In genomic region chr20:2136275-2136674, GRCh38 we compare ENCODE assay signal across 33 cellular contexts. TPM values are rescaled to one million over a fixed set of nuclear protein-coding genes. Genes with fewer than 3 reads are reported as not detected.
DNase-seq lines count a peak whose midpoint lies in the region; ATAC-seq and TF ChIP-seq lines count a peak whose summit lies in the region.
"Had no signal": no experiment of that assay in that cellular context is flagged by ENCODE, and none has a peak within 500 bp of the region (broad histone marks: within the 10 kb centered on the region; RNA-seq: fewer than 3 reads in every experiment).

No MANE protein-coding gene starts in this region.

- H3K9me3 ChIP-seq in smooth muscle cell (replicated peaks; ENCODE audit: low read depth): no peaks in the 10 kb centered on the region
- H3K9me3 ChIP-seq: BE2C, esophagus squamous epithelium, heart left ventricle, thoracic aorta, vagina had no signal

- H3K79me2 ChIP-seq in smooth muscle cell (ENCODE audit: low read depth): peaks cover 44% of the 10 kb centered on the region

- peaks cover 58% of the 10 kb centered on the region for H4K20me1 ChIP-seq in smooth muscle cell (ENCODE audit: low read depth)

- H3K4me3 Mint-ChIP-seq in WTC11: no peak overlapping the region
- H3K4me3 Mint-ChIP-seq: activated T-cell treated with anti-CD3 and anti-CD28 coated beads, Interleukin-2, amount 50 U/mL, for 72 hours; H9; naive thymus-derived CD8-positive, alpha-beta T cell had no signal

- H3K27ac ChIP-seq in smooth muscle cell (ENCODE audit: low read depth): peak overlapping the region; percentile 77
- H3K27ac ChIP-seq: esophagus squamous epithelium, foreskin keratinocyte, SK-N-MC, thoracic aorta, vagina had no signal

- H3F3A ChIP-seq in smooth muscle cell (ENCODE audit: low read depth): peaks cover 25% of the 10 kb centered on the region

- 0 out of 2 replicates have a peak overlapping the region, but pooled peaks have one; percentile 58 for H3K27ac Mint-ChIP-seq in WTC11
- H3K27ac Mint-ChIP-seq: activated T-cell treated with anti-CD3 and anti-CD28 coated beads, Interleukin-2, amount 50 U/mL, for 72 hours had no signal

- H3K4me1 ChIP-seq in smooth muscle cell (ENCODE audit: low read depth): peaks cover 51% of the 10 kb centered on the region
- H3K4me1 ChIP-seq: BE2C had no signal

- no peaks in the 10 kb centered on the region for H3K36me3 Mint-ChIP-seq in WTC11

- H3K4me3 ChIP-seq in smooth muscle cell: no peak overlapping the region
- H3K4me3 ChIP-seq: esophagus squamous epithelium, GM12878, heart left ventricle, lung, SK-N-MC, thoracic aorta, vagina had no signal

- POLR2A ChIA-PET in WTC11 (lab: Charles Lee): no interaction called here

- CTCF ChIA-PET in WTC11 (lab: Charles Lee): interaction anchor here (0.8 to 1.9 kb wide), 2 partner anchors 11 to 36 kb away, joined by 3 to 7 read pairs; no protein-coding TSS in a partner anchor

- no peak overlapping the region for H3K4me2 ChIP-seq in smooth muscle cell

- H2AFZ ChIP-seq in smooth muscle cell (ENCODE audit: low read depth): no peak overlapping the region

- ATAC-seq in WTC11: no peak
- ATAC-seq in HG03442 (IDR thresholded peaks at IDR 0.05; ENCODE audit: unreplicated experiment): no peak
- no peak for ATAC-seq in GM19351 (IDR thresholded peaks at IDR 0.05; ENCODE audit: unreplicated experiment)
- ATAC-seq: activated CD4-positive, CD25-positive, alpha-beta regulatory T cell treated with anti-CD3 and anti-CD28 coated beads, Interleukin-2, amount 50 U/mL, for 24 hours; activated T-cell treated with anti-CD3 and anti-CD28 coated beads, Interleukin-2, amount 50 U/mL, for 72 hours; foreskin keratinocyte; GM12878; heart left ventricle; naive thymus-derived CD8-positive, alpha-beta T cell had no signal

- no peaks in the 10 kb centered on the region for H3K27me3 Mint-ChIP-seq in WTC11 (ENCODE audit: low read depth)
- H3K27me3 Mint-ChIP-seq: naive thymus-derived CD8-positive, alpha-beta T cell had no signal

- no peaks in the 10 kb centered on the region for H3K9me3 Mint-ChIP-seq in WTC11
- H3K9me3 Mint-ChIP-seq: activated T-cell treated with anti-CD3 and anti-CD28 coated beads, Interleukin-2, amount 50 U/mL, for 72 hours; H9; naive thymus-derived CD8-positive, alpha-beta T cell had no signal

- DNase-seq in DMS79 treated with DMSO at 0.1 percent for 48 hours (lab: John Stamatoyannopoulos, UW): peak; percentile 49
- peak; percentile 25 for DNase-seq in NCI-H1092 (lab: John Stamatoyannopoulos, UW)
- DNase-seq in WTC11 (ENCODE audit: low spot score): no peak
- DNase-seq in smooth muscle cell (lab: John Stamatoyannopoulos, UW; ENCODE audit: unreplicated experiment): no peak
- no peak for DNase-seq in GM19238 (ENCODE audit: insufficient read length, low spot score)
- DNase-seq: activated CD4-positive, alpha-beta T cell treated with anti-CD3 and anti-CD28 coated beads, Interleukin-2, amount 50 U/mL, for 48 hours; activated naive CD4-positive, alpha-beta T cell; activated T-cell treated with anti-CD3 and anti-CD28 coated beads, Interleukin-2, amount 50 U/mL, for 72 hours; BE2C; cerebellar nuclear complex; dermis blood vessel endothelial cell; DMS 273 treated with DMSO at 0.1 percent for 48 hours; esophagus squamous epithelium; foreskin keratinocyte; H9; KG1; kidney glomerular epithelial cell; naive thymus-derived CD8-positive, alpha-beta T cell; NCI-H1417 treated with DMSO at 0.1 percent for 48 hours; NCI-H2081 treated with DMSO at 0.1 percent for 48 hours; NCI-H446 treated with DMSO at 0.1 percent for 48 hours; NCI-H82; RPMI8226; stimulated activated naive CD4-positive, alpha-beta T cell had no signal

- TF ChIP-seq CTCF in WTC11 (IDR thresholded peaks at IDR 0.05) (no peak), smooth muscle cell (IDR thresholded peaks at IDR 0.05; ENCODE audit: borderline replicate concordance, insufficient read depth, poor library complexity, severe bottlenecking) (no peak)

- WGBS in smooth muscle cell (ENCODE audit: low lambda C conversion rate): 96% methylated on average over 4 of the region's 4 CpGs

- H3K36me3 ChIP-seq in smooth muscle cell (ENCODE audit: low read depth): no peaks in the 10 kb centered on the region
- H3K36me3 ChIP-seq: BE2C, heart left ventricle, thoracic aorta, vagina had no signal

- H3K27me3 ChIP-seq in smooth muscle cell (ENCODE audit: low read depth): no peaks in the 10 kb centered on the region
- H3K27me3 ChIP-seq: BE2C, esophagus squamous epithelium, foreskin keratinocyte, heart left ventricle, vagina had no signal

- peaks cover 19% of the 10 kb centered on the region for H3K4me1 Mint-ChIP-seq in WTC11

- H3K9ac ChIP-seq in smooth muscle cell (ENCODE audit: low read depth): no peak overlapping the region

TF ChIP-seq in WTC11, 78 proteins besides CTCF, POLR2A, EP300 and RAD21 (continues in another document):
- TF ChIP-seq ZNF138 (CRISPR knock-in tag; conservative IDR thresholded peaks at IDR 0.05) (no peak), SP1 (CRISPR knock-in tag; conservative IDR thresholded peaks at IDR 0.05) (no peak), NR3C1 (CRISPR knock-in tag; conservative IDR thresholded peaks at IDR 0.05; ENCODE audit: low read depth) (no peak), ZNF121 (CRISPR knock-in tag; IDR thresholded peaks at IDR 0.05) (no peak), PRDM15 (CRISPR knock-in tag; IDR thresholded peaks at IDR 0.05) (no peak), JUN (CRISPR knock-in tag; IDR thresholded peaks at IDR 0.05) (no peak), CBFB (CRISPR knock-in tag; IDR thresholded peaks at IDR 0.05; ENCODE audit: low read depth) (no peak), ATF2 (CRISPR knock-in tag; IDR thresholded peaks at IDR 0.05; ENCODE audit: borderline replicate concordance, low read depth) (no peak), FOXK1 (CRISPR knock-in tag; IDR thresholded peaks at IDR 0.05) (no peak)
- TF ChIP-seq, protein P1, sequence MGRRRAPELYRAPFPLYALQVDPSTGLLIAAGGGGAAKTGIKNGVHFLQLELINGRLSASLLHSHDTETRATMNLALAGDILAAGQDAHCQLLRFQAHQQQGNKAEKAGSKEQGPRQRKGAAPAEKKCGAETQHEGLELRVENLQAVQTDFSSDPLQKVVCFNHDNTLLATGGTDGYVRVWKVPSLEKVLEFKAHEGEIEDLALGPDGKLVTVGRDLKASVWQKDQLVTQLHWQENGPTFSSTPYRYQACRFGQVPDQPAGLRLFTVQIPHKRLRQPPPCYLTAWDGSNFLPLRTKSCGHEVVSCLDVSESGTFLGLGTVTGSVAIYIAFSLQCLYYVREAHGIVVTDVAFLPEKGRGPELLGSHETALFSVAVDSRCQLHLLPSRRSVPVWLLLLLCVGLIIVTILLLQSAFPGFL (CRISPR knock-in tag; IDR thresholded peaks at IDR 0.05; ENCODE audit: borderline replicate concordance): no peak
- TF ChIP-seq, protein P2, sequence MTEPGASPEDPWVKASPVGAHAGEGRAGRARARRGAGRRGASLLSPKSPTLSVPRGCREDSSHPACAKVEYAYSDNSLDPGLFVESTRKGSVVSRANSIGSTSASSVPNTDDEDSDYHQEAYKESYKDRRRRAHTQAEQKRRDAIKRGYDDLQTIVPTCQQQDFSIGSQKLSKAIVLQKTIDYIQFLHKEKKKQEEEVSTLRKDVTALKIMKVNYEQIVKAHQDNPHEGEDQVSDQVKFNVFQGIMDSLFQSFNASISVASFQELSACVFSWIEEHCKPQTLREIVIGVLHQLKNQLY (CRISPR knock-in tag; IDR thresholded peaks at IDR 0.05): no peak

RNA-seq across cellular contexts. Expression of gene STK35, which starts 34.6 kb away (rescaled TPM):
- total RNA-seq in WTC11 (2021) (35.8 to 37.2 TPM (median 35.9 TPM) in 3 replicates), smooth muscle cell (14.6 and 15.6 TPM in 2 replicates)
- polyA plus RNA-seq in smooth muscle cell: 9.6 and 11.3 TPM in 2 replicates

Comparison
In these comparisons a context has a peak if more than half of its experiments do, and no peak if none do; other contexts are left out.
1. DNase-seq: peak in DMS79 treated with DMSO at 0.1 percent for 48 hours (single experiment) and NCI-H1092 (single experiment); none in WTC11 (single experiment), smooth muscle cell (single experiment) and GM19238 (single experiment).